Comparison of ENCODE assay signal across 8 cellular contexts in genomic region chr5:66595877-66596790, GRCh38. TPM values are rescaled to one million over a fixed set of nuclear protein-coding genes. Genes with fewer than 3 reads are reported as not detected.
A peak's percentile ranks its signal among the peaks of the same experiment; 100 is the strongest.
DNase-seq lines count a peak whose midpoint lies in the region; ATAC-seq and TF ChIP-seq lines count a peak whose summit lies in the region.

MAST4 (plus strand) TSS chr5:66596393; CDS start chr5:66596656, 263 bp downstream.

- H3K27me3 ChIP-seq in BJ (ENCODE audit: control insufficient read depth, insufficient read depth, low read length) (peaks cover 21% of the 10 kb centered on the region), lower lobe of right lung (ENCODE audit: low read depth) (peaks cover 20% of the 10 kb centered on the region)

- CTCF ChIA-PET in BJ (lab: Yijun Ruan, JAX), result no interaction called here
- CTCF ChIA-PET in activated CD4-positive, alpha-beta T cell treated with anti-CD3 and anti-CD28 coated beads, Interleukin-2, amount 10 ng/mL, durations not matched to agents 7 days and 5 days (lab: Charles Lee), result interaction anchor here (0.9 kb wide), 1 partner anchor 9 kb away, joined by 4 read pairs; no protein-coding TSS in a partner anchor

- H3K4me3 ChIP-seq in BJ (ENCODE audit: low read depth, low read length) (peak within 1 kb of the TSS; percentile 51), lower lobe of right lung (peak within 1 kb of the TSS; percentile 78)

- no peaks in the 10 kb centered on the region for H3K9me3 Mint-ChIP-seq in activated CD4-positive, alpha-beta T cell treated with anti-CD3 and anti-CD28 coated beads, Interleukin-2, amount 10 ng/mL, durations not matched to agents 7 days and 5 days
- no peaks in the 10 kb centered on the region for H3K9me3 Mint-ChIP-seq in effector memory CD8-positive, alpha-beta T cell

- peaks cover 26% of the 10 kb centered on the region for H3K4me1 Mint-ChIP-seq in activated CD4-positive, alpha-beta T cell treated with anti-CD3 and anti-CD28 coated beads, Interleukin-2, amount 10 ng/mL, durations not matched to agents 7 days and 5 days
- H3K4me1 Mint-ChIP-seq in effector memory CD8-positive, alpha-beta T cell (ENCODE audit: low read depth in 2 of 2), result peaks cover 0 to 8% of the 10 kb centered on the region in 2 donors

- intact Hi-C loops in lower lobe of right lung (cut with DNase I), result no loop called here

- peak within 1 kb of the TSS; percentile 56 for H3K27ac ChIP-seq in lower lobe of right lung

- DNase-seq in BJ (ENCODE audit: low read depth) (peak; percentile 4), GM19240 (ENCODE audit: insufficient read length, low spot score) (peak; percentile 62), NCI-H345 treated with DMSO at 0.1 percent for 48 hours (lab: John Stamatoyannopoulos, UW; ENCODE audit: unreplicated experiment) (peak; percentile 57), lower lobe of right lung (peak; percentile 92)
- peak; percentile 79 for DNase-seq in activated CD4-positive, alpha-beta T cell treated with anti-CD3 and anti-CD28 coated beads, Interleukin-2, amount 10 ng/mL, durations not matched to agents 7 days and 5 days
- DNase-seq in effector memory CD8-positive, alpha-beta T cell, result no peak
- peak; percentile 52 for DNase-seq in stimulated activated CD4-positive, alpha-beta T cell treated with anti-CD3 and anti-CD28 coated beads, Interleukin-4, amount 100 ng/mL, for 24 hours

- peak within 1 kb of the TSS; percentile 33 for H3K27ac Mint-ChIP-seq in activated CD4-positive, alpha-beta T cell treated with anti-CD3 and anti-CD28 coated beads, Interleukin-2, amount 10 ng/mL, durations not matched to agents 7 days and 5 days
- H3K27ac Mint-ChIP-seq in effector memory CD8-positive, alpha-beta T cell, result no peak within 1 kb of the TSS

- peak within 1 kb of the TSS; percentile 68 for H3K4me3 Mint-ChIP-seq in activated CD4-positive, alpha-beta T cell treated with anti-CD3 and anti-CD28 coated beads, Interleukin-2, amount 10 ng/mL, durations not matched to agents 7 days and 5 days
- H3K4me3 Mint-ChIP-seq in effector memory CD8-positive, alpha-beta T cell, result peak within 1 kb of the TSS; percentile 56 to 60

- POLR2A ChIA-PET in BJ (lab: Charles Lee), result no interaction called here
- POLR2A ChIA-PET in activated CD4-positive, alpha-beta T cell treated with anti-CD3 and anti-CD28 coated beads, Interleukin-2, amount 10 ng/mL, durations not matched to agents 7 days and 5 days (lab: Charles Lee), result no interaction called here

- peak; percentile 99 for ATAC-seq in HG03432 (IDR thresholded peaks at IDR 0.05; ENCODE audit: unreplicated experiment)
- ATAC-seq in effector memory CD8-positive, alpha-beta T cell (replicated peaks), result peak; percentile 59
- peak; percentile 96 to 97 for ATAC-seq in lower lobe of right lung

- H3K36me3 Mint-ChIP-seq in activated CD4-positive, alpha-beta T cell treated with anti-CD3 and anti-CD28 coated beads, Interleukin-2, amount 10 ng/mL, durations not matched to agents 7 days and 5 days (ENCODE audit: low read depth), result no peaks in the 10 kb centered on the region
- no peaks in the 10 kb centered on the region for H3K36me3 Mint-ChIP-seq in effector memory CD8-positive, alpha-beta T cell (ENCODE audit: insufficient read depth)

- peaks cover 20% of the 10 kb centered on the region for H3K4me1 ChIP-seq in lower lobe of right lung

- H3K9me3 ChIP-seq in lower lobe of right lung, result no peaks in the 10 kb centered on the region

- TF ChIP-seq CTCF in BJ (IDR thresholded peaks at IDR 0.05; ENCODE audit: insufficient read depth, low read depth, low read length), result no peak
- TF ChIP-seq CTCF in lower lobe of right lung (IDR thresholded peaks at IDR 0.05), result no peak

- H3K36me3 ChIP-seq in BJ (ENCODE audit: control insufficient read depth, insufficient read depth, low read length) (no peaks in the 10 kb centered on the region), lower lobe of right lung (no peaks in the 10 kb centered on the region)

- H3K27me3 Mint-ChIP-seq in activated CD4-positive, alpha-beta T cell treated with anti-CD3 and anti-CD28 coated beads, Interleukin-2, amount 10 ng/mL, durations not matched to agents 7 days and 5 days, result peaks cover 67% of the 10 kb centered on the region
- peaks cover 55 to 63% of the 10 kb centered on the region in 2 donors for H3K27me3 Mint-ChIP-seq in effector memory CD8-positive, alpha-beta T cell

RNA-seq across cellular contexts. Expression of gene MAST4, which starts in this region (rescaled TPM):
- 2.9 and 4.0 TPM in 2 replicates for polyA plus RNA-seq in BJ (2011; rRNA removed)
- polyA minus RNA-seq in BJ (2011; rRNA and poly(A)+ RNA removed), result 9.1 and 12.9 TPM in 2 replicates
- total RNA-seq in activated CD4-positive, alpha-beta T cell treated with anti-CD3 and anti-CD28 coated beads, Interleukin-2, amount 10 ng/mL, durations not matched to agents 7 days and 5 days, result 10 to 100 TPM; 23.5 to 25.8 TPM
- total RNA-seq in lower lobe of right lung, result 56.9 TPM

Comparison
In these comparisons a context has a peak if more than half of its experiments do, and no peak if none do; other contexts are left out.
1. DNase-seq: peak in BJ (single experiment), GM19240 (single experiment), NCI-H345 treated with DMSO at 0.1 percent for 48 hours (single experiment), activated CD4-positive, alpha-beta T cell treated with anti-CD3 and anti-CD28 coated beads, Interleukin-2, amount 10 ng/mL, durations not matched to agents 7 days and 5 days (single experiment), lower lobe of right lung (single experiment) and stimulated activated CD4-positive, alpha-beta T cell treated with anti-CD3 and anti-CD28 coated beads, Interleukin-4, amount 100 ng/mL, for 24 hours (single experiment); none in effector memory CD8-positive, alpha-beta T cell (0 of 3).
2. Peak in every context shown above with its lines, with median percentiles within 50 percentile points of each other: ATAC-seq.